Comparison of ENCODE assay signal across 15 cellular contexts in genomic region chr15:95864467-95864886, GRCh38.
DNase-seq lines count a peak whose midpoint lies in the region; ATAC-seq, FAIRE-seq and TF ChIP-seq lines count a peak whose summit lies in the region.
"Had no signal": no experiment of that assay in that cellular context is flagged by ENCODE, and none has a peak within 500 bp of the region (broad histone marks: within the 10 kb centered on the region; RNA-seq: fewer than 3 reads in every experiment).

No MANE protein-coding gene starts in this region.

- no peaks in the 10 kb centered on the region for H3K9me3 Mint-ChIP-seq in glutamatergic neuron (ENCODE audit: unreplicated experiment)

- no peaks in the 10 kb centered on the region for H3K36me3 Mint-ChIP-seq in glutamatergic neuron (ENCODE audit: unreplicated experiment)

- FAIRE-seq in GM12891 (lab: Jason Lieb, UNC), result peak; percentile 56
- FAIRE-seq: bronchial epithelial cell had no signal

- no peak for TF ChIP-seq POLR2A in GM12891 (IDR thresholded peaks at IDR 0.05; ENCODE audit: low read depth, low read length)

- H3K27me3 Mint-ChIP-seq in glutamatergic neuron (ENCODE audit: unreplicated experiment), result no peaks in the 10 kb centered on the region
- H3K27me3 Mint-ChIP-seq: type B pancreatic cell had no signal

- ATAC-seq in GM19395 (IDR thresholded peaks at IDR 0.05; ENCODE audit: unreplicated experiment), result peak; percentile 78
- peak; percentile 79 for ATAC-seq in HG03064 (IDR thresholded peaks at IDR 0.05; ENCODE audit: low read depth, unreplicated experiment)
- ATAC-seq: right cardiac atrium had no signal

- H3K4me1 Mint-ChIP-seq in glutamatergic neuron (ENCODE audit: low read depth, unreplicated experiment), result no peaks in the 10 kb centered on the region

- H3K4me3 Mint-ChIP-seq in glutamatergic neuron (ENCODE audit: unreplicated experiment), result no peak overlapping the region
- H3K4me3 Mint-ChIP-seq: type B pancreatic cell had no signal

- no peak overlapping the region for H3K27ac Mint-ChIP-seq in glutamatergic neuron (ENCODE audit: unreplicated experiment)
- H3K27ac Mint-ChIP-seq: type B pancreatic cell had no signal

- H3K27ac ChIP-seq in substantia nigra (ENCODE audit: low read depth, low read length, poor library complexity, severe bottlenecking), result no peak overlapping the region

- no peak for TF ChIP-seq CTCF in glutamatergic neuron (IDR thresholded peaks at IDR 0.05; ENCODE audit: partially characterized antibody, unreplicated experiment)

- DNase-seq in GM12891 (ENCODE audit: insufficient read length, low spot score) (no peak), RPMI8226 (peak; percentile 8), substantia nigra (lab: John Stamatoyannopoulos, UW) (no peak), glutamatergic neuron (no peak), DMS153 treated with DMSO at 0.1 percent for 48 hours (lab: John Stamatoyannopoulos, UW; ENCODE audit: unreplicated experiment) (no peak)
- DNase-seq in activated T-cell treated with anti-CD3 and anti-CD28 coated beads, Interleukin-2, amount 50 U/mL, for 48 hours, result no peak
- DNase-seq: activated T-cell treated with anti-CD3 and anti-CD28 coated beads, Interleukin-2, amount 50 U/mL, for 1 hour; erythroblast; midbrain; NCI-H1694 treated with DMSO at 0.1 percent for 48 hours had no signal

TF ChIP-seq in GM12891, 5 proteins besides CTCF, POLR2A, EP300 and RAD21:
- TF ChIP-seq POLR2AphosphoS5 (IDR thresholded peaks at IDR 0.05; ENCODE audit: low read depth, low read length) (no peak), POU2F2 (IDR thresholded peaks at IDR 0.05; ENCODE audit: low read depth, low read length) (no peak), PAX5 (IDR thresholded peaks at IDR 0.05; ENCODE audit: insufficient read depth, low read length, severe bottlenecking) (no peak), TAF1 (IDR thresholded peaks at IDR 0.05; ENCODE audit: low read depth, low read length) (no peak), SPI1 (IDR thresholded peaks at IDR 0.05; ENCODE audit: low read depth, low read length) (no peak)
